23 cellular contexts compared by ENCODE assay signal in genomic region chr15:63458021-63458420, GRCh38.
"Had no signal": no experiment of that assay in that cellular context is flagged by ENCODE, and none has a peak within 500 bp of the region (broad histone marks: within the 10 kb centered on the region; RNA-seq: fewer than 3 reads in every experiment).

No MANE protein-coding gene starts in this region.

- H3K27ac ChIP-seq: left ventricle myocardium inferior, neural progenitor cell, ovary, right atrium auricular region, skin epidermis, suprapubic skin, thoracic aorta, tibial artery, upper lobe of right lung had no signal

- DNase-seq: islet precursor cell; left ventricle myocardium inferior; mesendoderm; naive B cell; natural killer cell; nephron progenitor cell; ovary; stimulated activated CD4-positive, alpha-beta T cell treated with anti-CD3 and anti-CD28 coated beads, Interleukin-1b, Interleukin-23, amount 100 ng/mL, for 48 hours; stimulated activated CD4-positive, alpha-beta T cell treated with anti-CD3 and anti-CD28 coated beads, Interleukin-2, amount 100 ng/mL, for 48 hours; stimulated activated CD4-positive, alpha-beta T cell treated with anti-CD3 and anti-CD28 coated beads, Interleukin-4, amount 100 ng/mL, for 4 hours; stimulated activated CD8-positive, alpha-beta memory T cell treated with anti-CD3 and anti-CD28 coated beads, Interleukin-4, amount 100 ng/mL, for 48 hours; stimulated activated naive CD4-positive, alpha-beta T cell treated with Interleukin-2 at 50 U/mL for 16 hours; trophoblast cell; upper lobe of right lung had no signal

- H3K9me3 ChIP-seq: left ventricle myocardium inferior, ovary, right atrium auricular region, suprapubic skin, thoracic aorta, tibial artery, upper lobe of right lung had no signal

- H3K9ac ChIP-seq: neural progenitor cell had no signal

- H3K4me3 ChIP-seq: left ventricle myocardium inferior, lung, neural progenitor cell, ovary, right atrium auricular region, skin epidermis, suprapubic skin, thoracic aorta, tibial artery, upper lobe of right lung had no signal

- H3K4me1 ChIP-seq: left ventricle myocardium inferior, right atrium auricular region, suprapubic skin, upper lobe of right lung had no signal

- ATAC-seq: natural killer cell; sciatic nerve; stimulated activated memory B cell treated with anti-CD40 and anti-IgM and Interleukin-4, amounts not matched to agents 10 μg/mL and 1 μg/mL and 100 μg/mL, for 72 hours; upper lobe of right lung had no signal

- H3K27me3 ChIP-seq: neural progenitor cell, ovary, right atrium auricular region, suprapubic skin, tibial artery, upper lobe of right lung had no signal

- H3K36me3 ChIP-seq: left ventricle myocardium inferior, neural progenitor cell, ovary, right atrium auricular region, suprapubic skin, thoracic aorta, tibial artery, upper lobe of right lung had no signal
